In the genomic region with DNA sequence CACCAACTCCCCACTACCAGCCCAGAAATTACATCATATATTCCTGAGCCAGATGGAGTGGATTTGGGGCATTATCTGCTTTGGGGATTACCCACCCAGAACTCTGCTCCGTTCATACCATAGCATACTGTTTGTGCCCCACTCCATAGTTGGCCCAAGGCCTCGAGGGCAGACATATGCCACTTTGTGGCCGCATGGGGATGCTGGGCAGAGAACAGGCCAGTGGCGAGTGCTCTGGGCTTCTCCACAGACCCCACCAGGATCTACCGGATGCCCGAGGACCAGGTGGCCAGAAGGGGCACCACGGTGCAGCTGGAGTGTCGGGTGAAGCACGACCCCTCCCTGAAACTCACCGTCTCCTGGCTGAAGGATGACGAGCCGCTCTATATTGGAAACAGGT, we compare ENCODE assay signal across 15 cellular contexts.
"Had no signal": no experiment of that assay in that cellular context is flagged by ENCODE, and none has a peak within 500 bp of the region (broad histone marks: within the 10 kb centered on the region; RNA-seq: fewer than 3 reads in every experiment).

No MANE protein-coding gene starts in this region.

- H3K9ac ChIP-seq: neural progenitor cell had no signal

- FAIRE-seq: urothelium cell line had no signal

- H3K4me3 ChIP-seq: left ventricle myocardium inferior, lung, neural progenitor cell, ovary, right atrium auricular region, skin epidermis, spleen, suprapubic skin, thoracic aorta, tibial artery, upper lobe of right lung had no signal

- H3K4me1 ChIP-seq: right atrium auricular region, suprapubic skin, tibial artery, upper lobe of right lung had no signal

- H3K27ac ChIP-seq: left ventricle myocardium inferior, neural progenitor cell, neutrophil, ovary, right atrium auricular region, skin epidermis, spleen, suprapubic skin, thoracic aorta, tibial artery, upper lobe of right lung had no signal

- H2AFZ ChIP-seq: neural progenitor cell had no signal

- H3K36me3 ChIP-seq: neural progenitor cell, neutrophil, ovary, suprapubic skin, thoracic aorta, upper lobe of right lung had no signal

- DNase-seq: left ventricle myocardium inferior, natural killer cell, occipital lobe, spleen, tibial artery, upper lobe of right lung had no signal

- H3K27me3 ChIP-seq: neural progenitor cell, neutrophil, ovary, right atrium auricular region, suprapubic skin, tibial artery, upper lobe of right lung had no signal

- H3K4me2 ChIP-seq: neural progenitor cell had no signal

- H3K9me3 ChIP-seq: left ventricle myocardium inferior, neutrophil, ovary, right atrium auricular region, spleen, suprapubic skin, thoracic aorta, tibial artery, upper lobe of right lung had no signal
